In the genomic region with DNA sequence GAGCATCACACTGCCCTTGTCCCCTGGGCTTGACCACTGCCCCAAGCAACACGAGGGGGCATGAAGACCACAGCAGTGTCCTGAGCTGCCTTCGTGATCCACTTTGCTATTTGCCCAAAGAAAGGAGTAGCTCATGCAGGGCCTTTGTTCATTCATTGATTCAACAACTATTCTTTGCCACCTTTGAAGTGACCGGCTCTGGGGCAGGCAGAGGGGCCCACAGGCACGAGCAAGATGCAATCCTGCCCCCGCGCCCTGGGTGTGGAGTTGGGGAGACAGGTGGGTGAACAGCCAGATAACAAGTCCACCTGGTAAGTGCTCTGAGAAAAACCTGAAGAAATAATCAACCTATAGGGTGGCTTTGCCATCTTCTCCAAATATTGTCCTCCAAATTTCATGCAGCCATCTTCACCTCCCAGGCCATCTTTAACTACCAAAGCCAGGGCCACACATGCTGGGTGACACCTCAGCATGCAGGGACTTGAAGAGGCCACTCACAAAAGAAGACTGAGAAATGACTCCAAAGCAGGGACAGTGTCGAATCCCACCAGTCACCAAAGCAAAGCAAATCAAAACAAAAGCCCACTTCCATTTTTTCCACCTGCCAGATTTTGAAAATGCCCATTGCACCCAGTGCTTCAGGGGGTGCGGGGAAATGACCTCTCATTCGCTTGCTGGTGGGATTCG, we compare ENCODE assay signal across 23 cellular contexts. TPM values are rescaled to one million over a fixed set of nuclear protein-coding genes. Genes with fewer than 3 reads are reported as not detected.
DNase-seq lines count a peak whose midpoint lies in the region; ATAC-seq, FAIRE-seq and TF ChIP-seq lines count a peak whose summit lies in the region.
"Had no signal": no experiment of that assay in that cellular context is flagged by ENCODE, and none has a peak within 500 bp of the region (broad histone marks: within the 10 kb centered on the region; RNA-seq: fewer than 3 reads in every experiment).

No MANE protein-coding gene starts in this region.

- H3K4me3 Mint-ChIP-seq in neural progenitor cell = no peak overlapping the region
- H3K4me3 Mint-ChIP-seq: activated CD4-positive, alpha-beta T cell treated with anti-CD3 and anti-CD28 coated beads for 36 hours; GM23338; stimulated activated effector memory CD8-positive, alpha-beta T cell treated with anti-CD3 and anti-CD28 coated beads, Interleukin-12 subunit alpha, Interleukin-12 subunit beta, amount 100 ng/mL, for 72 hours; T-helper 2 cell treated with Interferon-gamma antibody and Interleukin-4, amounts not matched to agents 5 μg/mL and 100 μg/mL, for 36 hours had no signal

- POLR2A ChIA-PET in SK-N-SH (lab: Yijun Ruan, JAX) (no interaction called here), A549 (lab: Yijun Ruan, JAX) (no interaction called here)

- H2AFZ ChIP-seq in SK-N-SH (ENCODE audit: low read depth) (no peak overlapping the region), neural progenitor cell (replicated peaks) (no peak overlapping the region)
- H2AFZ ChIP-seq: GM23338 had no signal

- H3K4me1 ChIP-seq in SK-N-SH (ENCODE audit: control insufficient read depth in 1 of 2, insufficient read depth in 2 of 2, low read depth in 1 of 2, low read length in 1 of 2) = no peaks in the 10 kb centered on the region; a peak in 1 of 4 replicates
- peaks cover 39% of the 10 kb centered on the region for H3K4me1 ChIP-seq in A549
- H3K4me1 ChIP-seq in neural progenitor cell = peaks cover 12% of the 10 kb centered on the region
- no peaks in the 10 kb centered on the region for H3K4me1 ChIP-seq in testis
- H3K4me1 ChIP-seq: ascending aorta, BE2C, tibial nerve had no signal

- ATAC-seq in SK-N-SH treated with all-trans-retinoic acid at 6 μM for 48 hours = no peak
- ATAC-seq in A549 = no peak
- no peak for ATAC-seq in HG02973 (IDR thresholded peaks at IDR 0.05; ENCODE audit: unreplicated experiment)
- ATAC-seq: activated CD4-positive, alpha-beta T cell treated with anti-CD3 and anti-CD28 coated beads for 36 hours; GM23338; left colon; stimulated activated effector memory CD8-positive, alpha-beta T cell treated with anti-CD3 and anti-CD28 coated beads, Interleukin-12 subunit alpha, Interleukin-12 subunit beta, amount 100 ng/mL, for 72 hours had no signal

- no peak overlapping the region for H3K4me2 ChIP-seq in SK-N-SH
- peak overlapping the region; percentile 61 for H3K4me2 ChIP-seq in A549
- peak overlapping the region; percentile 47 for H3K4me2 ChIP-seq in neural progenitor cell
- H3K4me2 ChIP-seq: GM23338 had no signal

- H3K4me3 ChIP-seq in SK-N-SH (ENCODE audit: low read depth in 2 of 2, low read length in 1 of 2) (no peak overlapping the region), A549 (no peak overlapping the region), dorsolateral prefrontal cortex (no peak overlapping the region), neural progenitor cell (no peak overlapping the region), testis (no peak overlapping the region)
- H3K4me3 ChIP-seq: ascending aorta, GM23338, tibial nerve had no signal

- H3K27ac ChIP-seq in SK-N-SH (ENCODE audit: low read depth in 2 of 2, low read length in 1 of 2) (no peak overlapping the region), A549 (peak overlapping the region; percentile 71 to 79), dorsolateral prefrontal cortex (no peak overlapping the region), neural progenitor cell (no peak overlapping the region), testis (no peak overlapping the region)
- H3K27ac ChIP-seq: 22Rv1, ascending aorta, HL-60, tibial nerve had no signal

- DNase-seq in SK-N-SH = peak; percentile 12
- DNase-seq in A549 (ENCODE audit: low read depth in 1 of 2, low spot score in 1 of 2) = no peak
- peak in 6 of 10 donors; percentile 2 to 18 (median 15) for DNase-seq in dorsolateral prefrontal cortex
- peak; percentile 31 for DNase-seq in neural progenitor cell (ENCODE audit: low spot score)
- no peak for DNase-seq in testis
- no peak for DNase-seq in NCI-H69 (lab: John Stamatoyannopoulos, UW)
- DNase-seq: activated CD4-positive, alpha-beta T cell treated with anti-CD3 and anti-CD28 coated beads for 36 hours; BE2C; NCI-H2029 treated with DMSO at 0.1 percent for 48 hours; SIG-M5; stimulated activated CD4-positive, alpha-beta T cell treated with anti-CD3 and anti-CD28 coated beads, Interleukin-12 subunit alpha, Interleukin-12 subunit beta, amount 100 ng/mL, for 4 hours had no signal

- TF ChIP-seq RAD21 in SK-N-SH (IDR thresholded peaks at IDR 0.05; ENCODE audit: low read length) = no peak
- TF ChIP-seq RAD21 in A549 (conservative IDR thresholded peaks at IDR 0.05 in 1 of 2, IDR thresholded peaks at IDR 0.05 in 1 of 2) = no peak

- no peak for TF ChIP-seq POLR2A in A549 (IDR thresholded peaks at IDR 0.05; ENCODE audit: low read length)
- TF ChIP-seq POLR2A in testis (IDR thresholded peaks at IDR 0.05) = no peak

- H4K20me1 ChIP-seq in SK-N-SH (ENCODE audit: insufficient read depth) (no peaks in the 10 kb centered on the region), neural progenitor cell (ENCODE audit: low read depth) (no peaks in the 10 kb centered on the region)

- H3K36me3 ChIP-seq in SK-N-SH (replicated peaks in 1 of 2; ENCODE audit: control insufficient read depth in 1 of 2, insufficient read depth in 2 of 2, low read length in 1 of 2) (no peaks in the 10 kb centered on the region), neural progenitor cell (no peaks in the 10 kb centered on the region), testis (ENCODE audit: low read depth, missing control alignments) (no peaks in the 10 kb centered on the region)
- H3K36me3 ChIP-seq: ascending aorta, BE2C, tibial nerve had no signal

- H3K79me2 ChIP-seq in SK-N-SH (ENCODE audit: insufficient read depth) = no peaks in the 10 kb centered on the region
- no peaks in the 10 kb centered on the region for H3K79me2 ChIP-seq in neural progenitor cell (ENCODE audit: low read depth)

- intact Hi-C loops in dorsolateral prefrontal cortex (cut with DNase I) = no loop called here
- intact Hi-C loops in testis (cut with DNase I; ENCODE audit: low total_unique reads) = no loop called here

- no peak for FAIRE-seq in A549 (lab: Jason Lieb, UNC)
- FAIRE-seq: D721Med, G401.6 had no signal

- peaks cover 25% of the 10 kb centered on the region for H3K27me3 ChIP-seq in SK-N-SH (ENCODE audit: insufficient read depth)
- H3K27me3 ChIP-seq in dorsolateral prefrontal cortex = peaks cover 0 to 15% (median 0%) of the 10 kb centered on the region in 45 donors
- no peaks in the 10 kb centered on the region for H3K27me3 ChIP-seq in neural progenitor cell
- H3K27me3 ChIP-seq in testis = no peaks in the 10 kb centered on the region
- H3K27me3 ChIP-seq: ascending aorta had no signal

- CTCF ChIA-PET in SK-N-SH (lab: Yijun Ruan, JAX) = interaction anchor here (0.8 to 1.5 kb wide), 2 partner anchors 24 to 228 kb away, joined by 3 to 4 read pairs; no protein-coding TSS in a partner anchor
- CTCF ChIA-PET in A549 (lab: Yijun Ruan, JAX) = interaction anchor here (0.6 to 3.0 kb wide), 4 partner anchors 14 to 17 kb away, joined by 3 to 19 read pairs (median 4); no protein-coding TSS in a partner anchor

- 13% methylated on average over 10 of the region's 10 CpGs for WGBS in SK-N-SH (ENCODE audit: low lambda C conversion rate)
- WGBS in A549 (ENCODE audit: missing lambda C conversion rate) = 29% methylated on average over 10 of the region's 10 CpGs
- 78 to 89% methylated on average over 10 of the region's 10 CpGs for WGBS in testis, 2 donors

- H3K9me3 Mint-ChIP-seq in neural progenitor cell = no peaks in the 10 kb centered on the region
- H3K9me3 Mint-ChIP-seq: GM23338; stimulated activated effector memory CD8-positive, alpha-beta T cell treated with anti-CD3 and anti-CD28 coated beads, Interleukin-12 subunit alpha, Interleukin-12 subunit beta, amount 100 ng/mL, for 72 hours; T-helper 2 cell treated with Interferon-gamma antibody and Interleukin-4, amounts not matched to agents 5 μg/mL and 100 μg/mL, for 36 hours had no signal

- H3K36me3 Mint-ChIP-seq in neural progenitor cell = no peaks in the 10 kb centered on the region
- H3K36me3 Mint-ChIP-seq: stimulated activated effector memory CD8-positive, alpha-beta T cell treated with anti-CD3 and anti-CD28 coated beads, Interleukin-12 subunit alpha, Interleukin-12 subunit beta, amount 100 ng/mL, for 72 hours had no signal

- H3K27me3 Mint-ChIP-seq in neural progenitor cell (ENCODE audit: insufficient read depth, low read depth) = peaks cover 9% of the 10 kb centered on the region

- peaks cover 30% of the 10 kb centered on the region for H3K4me1 Mint-ChIP-seq in neural progenitor cell
- H3K4me1 Mint-ChIP-seq: activated CD4-positive, alpha-beta T cell treated with anti-CD3 and anti-CD28 coated beads for 36 hours; stimulated activated effector memory CD8-positive, alpha-beta T cell treated with anti-CD3 and anti-CD28 coated beads, Interleukin-12 subunit alpha, Interleukin-12 subunit beta, amount 100 ng/mL, for 72 hours had no signal

- H3K9me3 ChIP-seq in SK-N-SH (no peaks in the 10 kb centered on the region), A549 (no peaks in the 10 kb centered on the region), neural progenitor cell (ENCODE audit: low read depth) (no peaks in the 10 kb centered on the region), testis (no peaks in the 10 kb centered on the region)
- H3K9me3 ChIP-seq: ascending aorta, BE2C, tibial nerve had no signal

- no peak for TF ChIP-seq EP300 in SK-N-SH (IDR thresholded peaks at IDR 0.05; ENCODE audit: borderline replicate concordance in 1 of 2, low read depth in 1 of 2, low read length in 1 of 2)
- no peak for TF ChIP-seq EP300 in A549 (IDR thresholded peaks at IDR 0.05)

- no peak overlapping the region for H3K9ac ChIP-seq in SK-N-SH
- H3K9ac ChIP-seq in neural progenitor cell = no peak overlapping the region

- no peaks in the 10 kb centered on the region for H3F3A ChIP-seq in SK-N-SH (replicated peaks; ENCODE audit: insufficient read depth)
- H3F3A ChIP-seq in neural progenitor cell (ENCODE audit: low read depth) = no peaks in the 10 kb centered on the region

- peak overlapping the region; percentile 59 for H3K27ac Mint-ChIP-seq in neural progenitor cell
- H3K27ac Mint-ChIP-seq: activated CD4-positive, alpha-beta T cell treated with anti-CD3 and anti-CD28 coated beads for 36 hours; GM23338; stimulated activated effector memory CD8-positive, alpha-beta T cell treated with anti-CD3 and anti-CD28 coated beads, Interleukin-12 subunit alpha, Interleukin-12 subunit beta, amount 100 ng/mL, for 72 hours; T-helper 2 cell treated with Interferon-gamma antibody and Interleukin-4, amounts not matched to agents 5 μg/mL and 100 μg/mL, for 36 hours had no signal

- H3K9me2 ChIP-seq in SK-N-SH = no peaks in the 10 kb centered on the region

- TF ChIP-seq CTCF in SK-N-SH (IDR thresholded peaks at IDR 0.05) (no peak), A549 (IDR thresholded peaks at IDR 0.05) (no peak), dorsolateral prefrontal cortex (IDR thresholded peaks at IDR 0.05 in 54 of 56, conservative IDR thresholded peaks at IDR 0.05 in 2 of 56; ENCODE audit: low read depth in 1 of 56, partially characterized antibody in 56 of 56) (no peak), neural progenitor cell (IDR thresholded peaks at IDR 0.05) (no peak), testis (IDR thresholded peaks at IDR 0.05) (no peak)

RNA-seq across cellular contexts. Expression of a gene that starts 18.2 kb away (rescaled TPM):
- not detected in 2 replicates for polyA plus RNA-seq in SK-N-SH (2012; rRNA removed)
- polyA plus RNA-seq in SK-N-SH (2012; cell fraction: cytosol; rRNA removed) = 0.04 TPM in 1 of 2 replicates, not detected in the other
- polyA plus RNA-seq in SK-N-SH (2012; cell fraction: nucleus; rRNA removed) = 0.04 and 0.12 TPM in 2 replicates
- polyA plus RNA-seq in A549 (2011; rRNA removed) = 3.3 and 6.7 TPM in 2 replicates
- 1.3 and 1.6 TPM in 2 replicates for polyA plus RNA-seq in A549 (2012; cell fraction: cytosol; rRNA removed)
- polyA plus RNA-seq in A549 (2012; cell fraction: nucleus; rRNA removed) = 3.6 and 4.5 TPM in 2 replicates
- 2.6 to 3.4 TPM (median 3.1 TPM) in 3 replicates for polyA plus RNA-seq in A549 (2017; fragmentation: RNase III; extraction: RNeasy Plus Mini Kit Qiagen cat#74134 plus additional on column Dnase treatment)
- 6.7 and 9.9 TPM in 2 replicates for polyA minus RNA-seq in A549 (2011; rRNA and poly(A)+ RNA removed)
- 100 to 1,000 TPM in 113 of 120 experiments, 10 to 100 TPM in 7; 51.1 to 231 (median 154) TPM for total RNA-seq in dorsolateral prefrontal cortex
- 0.30 and 1.6 TPM in 2 replicates for total RNA-seq in neural progenitor cell (ENCODE audit: low replicate concordance)
- total RNA-seq in testis = 10 to 100 TPM; 13.6 to 15.3 TPM
- polyA plus RNA-seq in testis (ENCODE audit: insufficient read depth, low read depth, low replicate concordance) = 14.4 TPM
- total RNA-seq: ascending aorta, tibial nerve had no signal

Comparison
In these comparisons a context has a peak if more than half of its experiments do, and no peak if none do; other contexts are left out.
1. DNase-seq: peak in SK-N-SH (single experiment), dorsolateral prefrontal cortex (6 of 10) and neural progenitor cell (single experiment); none in A549 (0 of 2), testis (single experiment) and NCI-H69 (single experiment).
2. H3K27ac ChIP-seq: peak in A549 (2 of 2); none in SK-N-SH (0 of 2), dorsolateral prefrontal cortex (0 of 59), neural progenitor cell (single experiment) and testis (0 of 2).